28 cellular contexts compared by ENCODE assay signal in the genomic region with DNA sequence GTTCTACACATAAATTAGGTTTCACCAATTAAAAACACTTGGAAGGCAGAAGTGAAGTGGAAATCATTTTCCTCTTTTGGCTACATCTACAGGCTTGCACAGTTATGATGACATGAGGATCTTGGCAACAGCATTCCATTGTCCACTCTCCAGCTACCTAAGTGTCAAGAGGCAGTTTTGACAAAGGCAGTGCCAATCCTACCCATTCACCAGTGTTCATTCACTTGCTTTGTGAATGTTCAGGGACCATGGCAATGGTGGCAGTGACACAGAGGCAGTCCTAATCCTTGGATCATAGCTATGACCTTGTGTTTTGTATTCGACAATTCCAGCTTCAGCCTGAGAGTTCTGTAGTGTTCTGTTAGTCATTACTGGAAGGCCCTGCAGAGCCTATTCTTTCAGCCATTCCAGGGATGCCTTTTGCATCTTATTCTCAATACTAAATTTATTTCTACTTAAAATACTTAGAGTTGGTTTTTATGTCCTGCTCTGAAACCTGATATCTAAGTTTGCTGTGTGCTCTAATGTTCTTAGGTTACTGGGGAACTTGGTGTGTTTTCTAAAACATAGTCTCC. TPM values are rescaled to one million over a fixed set of nuclear protein-coding genes. Genes with fewer than 3 reads are reported as not detected.
DNase-seq lines count a peak whose midpoint lies in the region; ATAC-seq, FAIRE-seq and TF ChIP-seq lines count a peak whose summit lies in the region.
"Had no signal": no experiment of that assay in that cellular context is flagged by ENCODE, and none has a peak within 500 bp of the region (broad histone marks: within the 10 kb centered on the region; RNA-seq: fewer than 3 reads in every experiment).

No MANE protein-coding gene starts in this region.

- H3K79me2 ChIP-seq in astrocyte (ENCODE audit: insufficient read depth, low read length) = no peaks in the 10 kb centered on the region

- H3K27ac ChIP-seq in right atrium auricular region (no peak overlapping the region), astrocyte (ENCODE audit: low read depth, low read length) (no peak overlapping the region)
- H3K27ac ChIP-seq: gastroesophageal sphincter, left lung, suprapubic skin, upper lobe of right lung had no signal

- in situ Hi-C loops in GM13977 (cut with MboI; ENCODE audit: low pct_unique_long_range_greater_than_20kb, low sequenced_read_pairs, unreplicated experiment) = no loop called here

- intact Hi-C loops in left ventricle myocardium superior (cut with micrococcal nuclease) = no loop called here

- DNase-seq in left ventricle myocardium superior (no peak), right atrium auricular region (ENCODE audit: low spot score) (no peak), astrocyte (ENCODE audit: low read depth) (peak; percentile 7), kidney tubule cell (ENCODE audit: low spot score) (peak; percentile 34), superior temporal gyrus (ENCODE audit: extremely low spot score) (peak; percentile 62), GM13977 (ENCODE audit: low spot score) (no peak)
- no peak for DNase-seq in activated CD8-positive, alpha-beta memory T cell treated with anti-CD3 and anti-CD28 coated beads, Interleukin-2, amount 50 U/mL, for 4 hours
- DNase-seq: activated CD4-positive, alpha-beta T cell treated with anti-CD3 and anti-CD28 coated beads, Interleukin-2, amount 50 U/mL, for 48 hours; activated CD8-positive, alpha-beta memory T cell treated with anti-CD3 and anti-CD28 coated beads, Interleukin-2, amount 50 U/mL, for 48 hours; activated naive CD4-positive, alpha-beta T cell treated with anti-CD3 and anti-CD28 coated beads, Interleukin-2, amount 50 U/mL, for 16 hours; central memory CD4-positive, alpha-beta T cell; dermis blood vessel endothelial cell; Kasumi-1; left lung; NCI-H2171; NCI-H510A treated with DMSO at 0.1 percent for 48 hours; right cardiac atrium; SHP77 treated with DMSO at 0.1 percent for 48 hours; stimulated activated CD4-positive, alpha-beta T cell treated with anti-CD3 and anti-CD28 coated beads, Interleukin-12 subunit alpha, Interleukin-12 subunit beta, amount 100 ng/mL, for 4 hours; stimulated activated CD4-positive, alpha-beta T cell treated with anti-CD3 and anti-CD28 coated beads, Interleukin-4, amount 100 ng/mL, for 1 hour; upper lobe of right lung had no signal

- peaks cover 9% of the 10 kb centered on the region for H3K4me1 Mint-ChIP-seq in astrocyte (ENCODE audit: low read depth, unreplicated experiment)
- H3K4me1 Mint-ChIP-seq: activated T-helper 17 cell treated with anti-CD3 and anti-CD28 coated beads, Interleukin-2, amount 50 U/mL, for 72 hours; CD14-positive monocyte had no signal

- no peak for FAIRE-seq in astrocyte (lab: Jason Lieb, UNC)

- no peaks in the 10 kb centered on the region for H3K9me3 Mint-ChIP-seq in astrocyte (ENCODE audit: unreplicated experiment)
- H3K9me3 Mint-ChIP-seq: activated T-helper 17 cell treated with anti-CD3 and anti-CD28 coated beads, Interleukin-2, amount 50 U/mL, for 72 hours; natural killer cell treated with Interleukin-12 subunit alpha and Interleukin-12 subunit beta and Interleukin-15 and Interleukin-18, amount 100 ng/mL, for 72 hours had no signal

- H3K4me3 ChIP-seq in right atrium auricular region (no peak overlapping the region), astrocyte (ENCODE audit: insufficient read depth, low read depth, low read length) (no peak overlapping the region)
- H3K4me3 ChIP-seq: gastroesophageal sphincter, left lung, suprapubic skin, upper lobe of right lung had no signal

- H3K4me3 Mint-ChIP-seq in astrocyte (ENCODE audit: unreplicated experiment) = no peak overlapping the region
- H3K4me3 Mint-ChIP-seq: activated T-helper 17 cell treated with anti-CD3 and anti-CD28 coated beads, Interleukin-2, amount 50 U/mL, for 72 hours; CD14-positive monocyte; natural killer cell treated with Interleukin-12 subunit alpha and Interleukin-12 subunit beta and Interleukin-15 and Interleukin-18, amount 100 ng/mL, for 72 hours had no signal

- H3K27me3 ChIP-seq in right atrium auricular region = no peaks in the 10 kb centered on the region
- H3K27me3 ChIP-seq in astrocyte (ENCODE audit: insufficient read depth, low read length) = no peaks in the 10 kb centered on the region
- H3K27me3 ChIP-seq: gastroesophageal sphincter, left lung, suprapubic skin, upper lobe of right lung had no signal

- H3K27ac Mint-ChIP-seq in astrocyte (ENCODE audit: unreplicated experiment) = no peak overlapping the region
- H3K27ac Mint-ChIP-seq: activated T-helper 17 cell treated with anti-CD3 and anti-CD28 coated beads, Interleukin-2, amount 50 U/mL, for 72 hours; CD14-positive monocyte; natural killer cell treated with Interleukin-12 subunit alpha and Interleukin-12 subunit beta and Interleukin-15 and Interleukin-18, amount 100 ng/mL, for 72 hours had no signal

- H3K36me3 Mint-ChIP-seq in astrocyte (ENCODE audit: low read depth, unreplicated experiment) = no peaks in the 10 kb centered on the region
- H3K36me3 Mint-ChIP-seq: CD14-positive monocyte; natural killer cell treated with Interleukin-12 subunit alpha and Interleukin-12 subunit beta and Interleukin-15 and Interleukin-18, amount 100 ng/mL, for 72 hours had no signal

- no peaks in the 10 kb centered on the region for H3K27me3 Mint-ChIP-seq in astrocyte (ENCODE audit: low read depth, unreplicated experiment)
- H3K27me3 Mint-ChIP-seq: activated T-helper 17 cell treated with anti-CD3 and anti-CD28 coated beads, Interleukin-2, amount 50 U/mL, for 72 hours had no signal

- no peak overlapping the region for H3K4me2 ChIP-seq in astrocyte (ENCODE audit: low read length)

- H3K4me1 ChIP-seq in right atrium auricular region = no peaks in the 10 kb centered on the region
- H3K4me1 ChIP-seq in astrocyte (ENCODE audit: insufficient read depth, low read length) = no peaks in the 10 kb centered on the region
- H3K4me1 ChIP-seq: gastroesophageal sphincter, left lung, suprapubic skin, upper lobe of right lung had no signal

- no peaks in the 10 kb centered on the region for H3K9me3 ChIP-seq in right atrium auricular region
- H3K9me3 ChIP-seq in astrocyte (ENCODE audit: insufficient read depth, low read depth, low read length) = no peaks in the 10 kb centered on the region
- H3K9me3 ChIP-seq: gastroesophageal sphincter, left lung, suprapubic skin, upper lobe of right lung had no signal

- TF ChIP-seq CTCF in right atrium auricular region (IDR thresholded peaks at IDR 0.05) (no peak), astrocyte (IDR thresholded peaks at IDR 0.05; ENCODE audit: insufficient read depth, low read depth, low read length) (no peak), GM13977 (IDR thresholded peaks at IDR 0.05; ENCODE audit: extremely low read depth, insufficient read depth, missing control alignments) (no peak)

- ATAC-seq in left ventricle myocardium superior (peak; percentile 57), GM19328 (IDR thresholded peaks at IDR 0.05; ENCODE audit: unreplicated experiment) (no peak)
- ATAC-seq: activated T-helper 17 cell treated with anti-CD3 and anti-CD28 coated beads, Interleukin-2, amount 50 U/mL, for 72 hours; gastroesophageal sphincter; left lung; natural killer cell treated with Interleukin-12 subunit alpha and Interleukin-12 subunit beta and Interleukin-15 and Interleukin-18, amount 100 ng/mL, for 72 hours; upper lobe of right lung had no signal

- peak overlapping the region; percentile 5 for H2AFZ ChIP-seq in astrocyte (ENCODE audit: low read depth, low read length)

- H3K36me3 ChIP-seq in right atrium auricular region (no peaks in the 10 kb centered on the region), astrocyte (ENCODE audit: insufficient read depth, low read length) (no peaks in the 10 kb centered on the region)
- H3K36me3 ChIP-seq: gastroesophageal sphincter, left lung, suprapubic skin, upper lobe of right lung had no signal

- H4K20me1 ChIP-seq in astrocyte (ENCODE audit: insufficient read depth, low read length) = no peaks in the 10 kb centered on the region

- H3K9ac ChIP-seq in astrocyte (ENCODE audit: low read length) = no peak overlapping the region

RNA-seq across cellular contexts. Expression of a gene that starts 36.7 kb away (rescaled TPM):
- 0.79 TPM for total RNA-seq in left ventricle myocardium superior
- total RNA-seq in right atrium auricular region = under 1 TPM; 0.11 to 0.75 TPM
- total RNA-seq in astrocyte = not detected in 2 replicates
- total RNA-seq: osteocyte had no signal

Comparison
In these comparisons a context has a peak if more than half of its experiments do, and no peak if none do; other contexts are left out.
1. DNase-seq: peak in astrocyte (single experiment), kidney tubule cell (single experiment) and superior temporal gyrus (single experiment); none in left ventricle myocardium superior (single experiment), right atrium auricular region (single experiment), GM13977 (single experiment) and activated CD8-positive, alpha-beta memory T cell treated with anti-CD3 and anti-CD28 coated beads, Interleukin-2, amount 50 U/mL, for 4 hours (single experiment).